33 cellular contexts compared by ENCODE assay signal in the genomic region with DNA sequence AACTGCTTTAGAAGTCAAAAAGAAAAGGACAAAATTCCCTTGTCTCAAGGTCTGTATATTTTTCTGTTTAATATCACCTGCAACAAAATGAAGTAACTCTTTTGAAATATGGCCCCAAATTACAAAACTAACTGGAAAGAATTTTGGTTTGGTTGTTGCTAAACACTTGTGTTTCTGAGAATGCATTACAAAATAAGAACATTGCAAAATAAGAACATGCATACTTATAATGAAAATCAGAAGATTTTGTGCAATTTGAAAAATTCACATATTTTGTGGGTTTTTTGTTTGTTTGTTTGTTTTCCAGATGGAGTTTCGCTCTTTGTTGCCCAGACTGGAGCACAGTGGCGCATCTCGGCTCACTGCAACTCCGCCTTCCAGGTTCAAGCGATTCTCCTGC. TPM values are rescaled to one million over a fixed set of nuclear protein-coding genes. Genes with fewer than 3 reads are reported as not detected.
DNase-seq lines count a peak whose midpoint lies in the region; ATAC-seq, FAIRE-seq and TF ChIP-seq lines count a peak whose summit lies in the region.
"Had no signal": no experiment of that assay in that cellular context is flagged by ENCODE, and none has a peak within 500 bp of the region (broad histone marks: within the 10 kb centered on the region; RNA-seq: fewer than 3 reads in every experiment).

No MANE protein-coding gene starts in this region.

- H3K9ac ChIP-seq in adipocyte (ENCODE audit: low read length), result no peak overlapping the region

- H3K36me3 ChIP-seq in adipocyte (ENCODE audit: control insufficient read depth, insufficient read depth, low read length, severe bottlenecking) (peaks cover under 1% of the 10 kb centered on the region), ovary (no peaks in the 10 kb centered on the region)

- intact Hi-C loops in ovary (cut with DNase I), result no loop called here

- H3K27me3 ChIP-seq in HL-60 (ENCODE audit: insufficient read depth, poor library complexity, severe bottlenecking) (no peaks in the 10 kb centered on the region), adipocyte (replicated peaks; ENCODE audit: control insufficient read depth, insufficient read depth, low read length) (no peaks in the 10 kb centered on the region), ovary (no peaks in the 10 kb centered on the region)
- H3K27me3 ChIP-seq: esophagus squamous epithelium, transverse colon had no signal

- H3K4me3 ChIP-seq in HL-60 (replicated peaks; ENCODE audit: insufficient read depth, low read length) (no peak overlapping the region), adipocyte (ENCODE audit: low read length) (no peak overlapping the region), ovary (no peak overlapping the region)
- H3K4me3 ChIP-seq: esophagus squamous epithelium, lower lobe of right lung, mucosa of descending colon, PC-9, transverse colon had no signal

- TF ChIP-seq EP300 in ovary (IDR thresholded peaks at IDR 0.05), result no peak

- DNase-seq in AG20443 (ENCODE audit: low spot score) (peak; percentile 22), HL-60 (ENCODE audit: low read depth in 1 of 2, low spot score in 1 of 2) (peak; percentile 20 to 86), adipocyte (ENCODE audit: low read depth) (peak; percentile 91), ureter (ENCODE audit: low spot score) (no peak), NCI-H345 (lab: John Stamatoyannopoulos, UW) (no peak), ovary (no peak)
- DNase-seq: activated CD4-positive, alpha-beta T cell treated with anti-CD3 and anti-CD28 coated beads for 4 hours; activated CD8-positive, alpha-beta memory T cell treated with anti-CD3 and anti-CD28 coated beads for 24 hours; activated effector memory CD4-positive, alpha-beta T cell treated with Interleukin-2 at 50 U/mL for 16 hours; activated naive CD8-positive, alpha-beta T cell treated with anti-CD3 and anti-CD28 coated beads, Interleukin-2, amount 10 ng/mL, durations not matched to agents 7 days and 5 days; central memory CD4-positive, alpha-beta T cell; dermis blood vessel endothelial cell; EL; esophagus squamous epithelium; lower lobe of right lung; mucosa of descending colon; NCI-H1417; NCI-H446; PC-9; Right ventricle myocardium superior; small intestine; stimulated activated CD4-positive, alpha-beta T cell treated with anti-CD3 and anti-CD28 coated beads, Interleukin-1b, Interleukin-23, amount 100 ng/mL, for 48 hours; stimulated activated CD8-positive, alpha-beta memory T cell treated with anti-CD3 and anti-CD28 coated beads, Interleukin-4, amount 100 ng/mL, for 48 hours; SW 1271; T-helper 9 cell; transverse colon had no signal

- H3K4me1 ChIP-seq in adipocyte (ENCODE audit: control insufficient read depth, insufficient read depth, low read length) (peaks cover 9% of the 10 kb centered on the region), ovary (ENCODE audit: insufficient read depth) (no peaks in the 10 kb centered on the region)
- H3K4me1 ChIP-seq: esophagus squamous epithelium, lower lobe of right lung, transverse colon had no signal

- TF ChIP-seq POLR2A in ovary (IDR thresholded peaks at IDR 0.05), result no peak

- TF ChIP-seq CTCF in HL-60 (IDR thresholded peaks at IDR 0.05; ENCODE audit: insufficient read depth, low read length) (no peak), ovary (IDR thresholded peaks at IDR 0.05) (no peak)

- peak; percentile 21 for FAIRE-seq in islet of Langerhans (lab: Jason Lieb, UNC)
- FAIRE-seq: endometrium, keratinocyte had no signal

- 97 to 99% (median 98%) methylated on average over 5 of the region's 5 CpGs for WGBS in ovary, 3 donors

- no peak for ATAC-seq in GM21529 (IDR thresholded peaks at IDR 0.05; ENCODE audit: unreplicated experiment)
- ATAC-seq: lower lobe of right lung; mucosa of descending colon; natural killer cell treated with Interleukin-12 subunit alpha and Interleukin-12 subunit beta and Interleukin-15 and Interleukin-18, amount 100 ng/mL, for 72 hours had no signal

- H3K27ac ChIP-seq in HL-60 (replicated peaks) (peak overlapping the region; percentile 71), ovary (no peak overlapping the region)
- H3K27ac ChIP-seq: C4-2B, esophagus squamous epithelium, lower lobe of right lung, PC-9, transverse colon, VCaP had no signal

- H3K9me3 ChIP-seq in adipocyte (ENCODE audit: control insufficient read depth, low read length) (no peaks in the 10 kb centered on the region), ovary (no peaks in the 10 kb centered on the region)
- H3K9me3 ChIP-seq: esophagus squamous epithelium, lower lobe of right lung, mucosa of descending colon, transverse colon had no signal

RNA-seq across cellular contexts. Expression of gene NDUFB3, which starts 21.8 kb away (rescaled TPM):
- total RNA-seq in ureter (83.9 TPM), ovary (10 to 100 TPM; 20.5 to 50.6 (median 47.6) TPM)
- polyA plus RNA-seq in ovary, result 10 to 100 TPM; 34.7 to 52.5 TPM

RNA-seq across cellular contexts. Expression of gene HYCC2, which starts 22.1 kb away (rescaled TPM):
- 34.2 TPM for total RNA-seq in ureter
- total RNA-seq in ovary, result 10 to 100 TPM; 10.6 to 21.1 (median 18.1) TPM
- 1 to 10 TPM; 3.4 to 6.5 TPM for polyA plus RNA-seq in ovary

RNA-seq across cellular contexts. Expression of gene CFLAR, which starts 22.4 kb away (rescaled TPM):
- total RNA-seq in ureter (187 TPM), ovary (100 to 1,000 TPM in 1 of 7 donors, 10 to 100 TPM in 6; 50.0 to 111 (median 67.9) TPM)
- 10 to 100 TPM; 26.7 to 88.7 TPM for polyA plus RNA-seq in ovary

Comparison
In these comparisons a context has a peak if more than half of its experiments do, and no peak if none do; other contexts are left out.
1. DNase-seq: peak in AG20443 (single experiment), HL-60 (2 of 2) and adipocyte (single experiment); none in ureter (single experiment), NCI-H345 (single experiment) and ovary (0 of 5).